ENCODE assay signal across 8 cellular contexts in genomic region chr9:36151306-36152210, GRCh38. TPM values are rescaled to one million over a fixed set of nuclear protein-coding genes. Genes with fewer than 3 reads are reported as not detected.
DNase-seq lines count a peak whose midpoint lies in the region; ATAC-seq and TF ChIP-seq lines count a peak whose summit lies in the region.

No MANE protein-coding gene starts in this region.

- no peaks in the 10 kb centered on the region for H3K79me1 ChIP-seq in mesendoderm (ENCODE audit: low read length)

- H3K27ac ChIP-seq in adrenal gland (peak overlapping the region in 2 of 5 donors; percentile 47 to 75), mesendoderm (ENCODE audit: low read depth, low read length) (no peak overlapping the region)

- TF ChIP-seq POLR2A in GM19099 (IDR thresholded peaks at IDR 0.05; ENCODE audit: extremely low read depth, insufficient read length, low read depth) (peak; percentile 64), adrenal gland (IDR thresholded peaks at IDR 0.05) (no peak)

- H2BK5ac ChIP-seq in mesendoderm (ENCODE audit: low read length): no peak overlapping the region

- no peak overlapping the region for H2BK120ac ChIP-seq in mesendoderm (ENCODE audit: low read depth, low read length)

- no peak overlapping the region for H3K4ac ChIP-seq in mesendoderm (ENCODE audit: low read depth, low read length)

- no peak overlapping the region for H4K8ac ChIP-seq in mesendoderm (ENCODE audit: low read depth, low read length)

- no peak overlapping the region for H3K18ac ChIP-seq in mesendoderm (ENCODE audit: low read length)

- H3K27me3 ChIP-seq in adrenal gland (no peaks in the 10 kb centered on the region), mesendoderm (ENCODE audit: insufficient read depth, low read length, poor library complexity) (no peaks in the 10 kb centered on the region)

- DNase-seq in T-helper 17 cell: peak; percentile 68 to 81 (median 79)
- peak in 6 of 7 donors; percentile 47 to 74 (median 58) for DNase-seq in adrenal gland
- peak; percentile 57 for DNase-seq in mesendoderm
- peak; percentile 80 to 91 for DNase-seq in stimulated activated CD8-positive, alpha-beta memory T cell treated with anti-CD3 and anti-CD28 coated beads, Interleukin-7, amount 100 ng/mL, for 48 hours (ENCODE audit: extremely low read depth in 1 of 2, low read depth in 1 of 2)
- DNase-seq in ecto neural progenitor cell (ENCODE audit: low spot score): no peak
- no peak for DNase-seq in NCI-H2171 treated with DMSO at 0.1 percent for 48 hours (lab: John Stamatoyannopoulos, UW)

- H3K27ac Mint-ChIP-seq in T-helper 17 cell: peak overlapping the region; percentile 98

- H3K4me3 ChIP-seq in adrenal gland (no peak overlapping the region), mesendoderm (ENCODE audit: low read length) (no peak overlapping the region)

- H3K36me3 ChIP-seq in adrenal gland (replicated peaks in 1 of 2): no peaks in the 10 kb centered on the region
- no peaks in the 10 kb centered on the region for H3K36me3 ChIP-seq in mesendoderm (ENCODE audit: control insufficient read depth, insufficient read depth, low read length)

- H2AK5ac ChIP-seq in mesendoderm (ENCODE audit: low read length): no peak overlapping the region

- H3K56ac ChIP-seq in mesendoderm (ENCODE audit: low read length): peak overlapping the region; percentile 28

- peaks cover 8% of the 10 kb centered on the region for H3K36me3 Mint-ChIP-seq in T-helper 17 cell (ENCODE audit: low read depth)

- H3K27me3 Mint-ChIP-seq in T-helper 17 cell: no peaks in the 10 kb centered on the region

- no peak overlapping the region for H3K9ac ChIP-seq in mesendoderm (ENCODE audit: low read length)

- TF ChIP-seq CTCF in adrenal gland (IDR thresholded peaks at IDR 0.05): no peak

- H3K9me3 ChIP-seq in T-helper 17 cell (ENCODE audit: control insufficient read depth, low read length, poor library complexity, severe bottlenecking) (no peaks in the 10 kb centered on the region), adrenal gland (replicated peaks in 1 of 3) (no peaks in the 10 kb centered on the region)

- H3K79me2 ChIP-seq in mesendoderm (ENCODE audit: control insufficient read depth, insufficient read depth, low read length): no peaks in the 10 kb centered on the region

- 69 to 82% (median 79%) methylated on average over 13 to 14 of the region's 14 CpGs for WGBS in adrenal gland, 4 donors
- no CpG with 5 or more reads among the region's 14 CpGs for WGBS in mesendoderm (ENCODE audit: extremely low coverage, insufficient coverage, low lambda C conversion rate)

- H4K5ac ChIP-seq in mesendoderm (ENCODE audit: low read length): no peak overlapping the region

- H3K4me1 Mint-ChIP-seq in T-helper 17 cell: peaks cover 53% of the 10 kb centered on the region

- no peak overlapping the region for H2BK15ac ChIP-seq in mesendoderm (replicated peaks; ENCODE audit: low read depth)

- intact Hi-C loops in adrenal gland (cut with DNase I): no loop called here

- H3K4me3 Mint-ChIP-seq in T-helper 17 cell: peak overlapping the region; percentile 88

- ATAC-seq in HG03280 (IDR thresholded peaks at IDR 0.05; ENCODE audit: unreplicated experiment): peak; percentile 82
- ATAC-seq in T-helper 17 cell: peak; percentile 95

- peaks cover 15 to 41% of the 10 kb centered on the region in 2 donors for H3K4me1 ChIP-seq in adrenal gland (replicated peaks in 1 of 2)
- no peaks in the 10 kb centered on the region for H3K4me1 ChIP-seq in mesendoderm (ENCODE audit: control insufficient read depth, low read depth, low read length)

- no peak overlapping the region for H3K4me2 ChIP-seq in mesendoderm (ENCODE audit: low read length)

- H3K23ac ChIP-seq in mesendoderm (ENCODE audit: low read length): no peak overlapping the region

RNA-seq across cellular contexts. Expression of gene GLIPR2, which starts 15.0 kb away (rescaled TPM):
- total RNA-seq in T-helper 17 cell (10 to 100 TPM; 32.5 to 51.4 TPM), adrenal gland (10 to 100 TPM; 20.8 to 42.4 (median 33.5) TPM)
- 10 to 100 TPM; 16.1 to 35.2 (median 24.3) TPM for polyA plus RNA-seq in adrenal gland
- 9.8 TPM for polyA plus RNA-seq in mesendoderm (2013, experiment 1 of 2)
- 10.0 TPM for polyA plus RNA-seq in mesendoderm (2013, experiment 2 of 2)

RNA-seq across cellular contexts. Expression of gene CCIN, which starts 17.6 kb away (rescaled TPM):
- total RNA-seq in T-helper 17 cell: 1 to 10 TPM in 1 of 2 donors, under 1 TPM in 1; 0.50 to 1.4 TPM
- total RNA-seq in adrenal gland: 1 to 10 TPM in 3 of 8 donors, under 1 TPM in 5; 0.22 to 1.9 (median 0.49) TPM
- polyA plus RNA-seq in adrenal gland: 1 to 10 TPM in 1 of 3 donors, under 1 TPM in 2; 0.20 to 1.2 (median 0.32) TPM
- polyA plus RNA-seq in mesendoderm (2013, experiment 1 of 2): 0.44 TPM
- 0.56 TPM for polyA plus RNA-seq in mesendoderm (2013, experiment 2 of 2)

RNA-seq across cellular contexts. Expression of gene CLTA, which starts 39.2 kb away (rescaled TPM):
- 10 to 100 TPM; 30.3 to 43.4 TPM for total RNA-seq in T-helper 17 cell
- total RNA-seq in adrenal gland: 100 to 1,000 TPM; 167 to 301 (median 230) TPM
- 100 to 1,000 TPM in 2 of 3 donors, 10 to 100 TPM in 1; 95.6 to 199 (median 126) TPM for polyA plus RNA-seq in adrenal gland
- polyA plus RNA-seq in mesendoderm (2013, experiment 1 of 2): 250 TPM
- polyA plus RNA-seq in mesendoderm (2013, experiment 2 of 2): 248 TPM

Comparison
In these comparisons a context has a peak if more than half of its experiments do, and no peak if none do; other contexts are left out.
1. DNase-seq: peak in T-helper 17 cell (3 of 3), adrenal gland (6 of 7), mesendoderm (single experiment) and stimulated activated CD8-positive, alpha-beta memory T cell treated with anti-CD3 and anti-CD28 coated beads, Interleukin-7, amount 100 ng/mL, for 48 hours (2 of 2); none in ecto neural progenitor cell (single experiment) and NCI-H2171 treated with DMSO at 0.1 percent for 48 hours (single experiment).